ENCODE assay signal across 17 cellular contexts in the genomic region with DNA sequence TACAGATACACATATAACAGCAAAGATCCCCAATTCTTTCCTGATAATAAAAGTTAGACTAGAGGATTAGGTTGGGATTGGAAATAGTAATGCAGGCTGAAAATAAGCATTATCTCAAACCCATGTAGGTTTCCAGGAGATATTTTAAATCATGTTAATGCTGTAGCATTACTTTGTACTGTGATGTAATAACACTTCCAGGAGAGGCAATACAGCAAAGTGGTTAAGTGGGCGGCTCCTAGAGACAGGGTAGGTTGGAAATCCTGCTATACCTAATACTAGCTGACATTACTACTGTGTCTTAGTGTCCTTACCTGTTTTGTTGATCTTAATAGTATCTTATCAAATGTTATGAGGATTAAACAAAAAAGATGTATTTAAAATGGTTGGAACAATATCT. TPM values are rescaled to one million over a fixed set of nuclear protein-coding genes. Genes with fewer than 3 reads are reported as not detected.
DNase-seq lines count a peak whose midpoint lies in the region; ATAC-seq, FAIRE-seq and TF ChIP-seq lines count a peak whose summit lies in the region.
"Had no signal": no experiment of that assay in that cellular context is flagged by ENCODE, and none has a peak within 500 bp of the region (broad histone marks: within the 10 kb centered on the region; RNA-seq: fewer than 3 reads in every experiment).

No MANE protein-coding gene starts in this region.

- H3K4me3 Mint-ChIP-seq in activated naive CD8-positive, alpha-beta T cell treated with anti-CD3 and anti-CD28 coated beads for 36 hours: no peak overlapping the region
- H3K4me3 Mint-ChIP-seq in activated naive CD8-positive, alpha-beta T cell treated with anti-CD3 and anti-CD28 coated beads, Interleukin-2, amount 50 U/mL, for 24 hours: no peak overlapping the region

- no peak for TF ChIP-seq CTCF in keratinocyte (optimal IDR thresholded peaks at IDR 0.05 in 1 of 3, IDR thresholded peaks at IDR 0.05 in 1 of 3, conservative IDR thresholded peaks at IDR 0.05 in 1 of 3; ENCODE audit: extremely low read depth in 1 of 3, insufficient read depth in 2 of 3, low read length in 3 of 3)

- H2AFZ ChIP-seq in keratinocyte (ENCODE audit: control insufficient read depth, low read length): no peak overlapping the region

- H3K27me3 ChIP-seq in keratinocyte (ENCODE audit: control insufficient read depth, extremely low read depth, insufficient read depth, low read length): no peaks in the 10 kb centered on the region

- peaks cover 3 to 9% of the 10 kb centered on the region in 2 experiments for H3K36me3 ChIP-seq in keratinocyte (ENCODE audit: control insufficient read depth in 2 of 2, extremely low read depth in 1 of 2, insufficient read depth in 2 of 2, low read length in 2 of 2)

- H3K4me1 Mint-ChIP-seq in activated naive CD8-positive, alpha-beta T cell treated with anti-CD3 and anti-CD28 coated beads for 36 hours: peaks cover 33% of the 10 kb centered on the region
- H3K4me1 Mint-ChIP-seq in activated naive CD8-positive, alpha-beta T cell treated with anti-CD3 and anti-CD28 coated beads, Interleukin-2, amount 50 U/mL, for 24 hours: peaks cover 31% of the 10 kb centered on the region

- no peak for FAIRE-seq in keratinocyte (lab: Jason Lieb, UNC)
- FAIRE-seq: G401.6, HTR-8/SVneo had no signal

- peaks cover 65% of the 10 kb centered on the region for H3K36me3 Mint-ChIP-seq in activated naive CD8-positive, alpha-beta T cell treated with anti-CD3 and anti-CD28 coated beads for 36 hours
- peaks cover 86% of the 10 kb centered on the region for H3K36me3 Mint-ChIP-seq in activated naive CD8-positive, alpha-beta T cell treated with anti-CD3 and anti-CD28 coated beads, Interleukin-2, amount 50 U/mL, for 24 hours (ENCODE audit: low read depth)

- H3K4me3 ChIP-seq in keratinocyte (ENCODE audit: control insufficient read depth in 2 of 3, extremely low read depth in 1 of 3, insufficient read depth in 2 of 3, low read depth in 1 of 3, low read length in 3 of 3): no peak overlapping the region
- H3K4me3 ChIP-seq: HAP-1 had no signal

- H3K4me2 ChIP-seq in keratinocyte (ENCODE audit: control insufficient read depth, extremely low read depth, insufficient read depth, low read depth, low read length): no peak overlapping the region

- no peaks in the 10 kb centered on the region for H3K9me3 Mint-ChIP-seq in activated naive CD8-positive, alpha-beta T cell treated with anti-CD3 and anti-CD28 coated beads for 36 hours
- H3K9me3 Mint-ChIP-seq in activated naive CD8-positive, alpha-beta T cell treated with anti-CD3 and anti-CD28 coated beads, Interleukin-2, amount 50 U/mL, for 24 hours: no peaks in the 10 kb centered on the region

- H3K9me3 ChIP-seq in keratinocyte (ENCODE audit: control insufficient read depth, low read depth, low read length): no peaks in the 10 kb centered on the region
- H3K9me3 ChIP-seq: HAP-1 had no signal

- no peak for DNase-seq in activated naive CD8-positive, alpha-beta T cell treated with anti-CD3 and anti-CD28 coated beads for 36 hours
- DNase-seq in activated naive CD8-positive, alpha-beta T cell treated with anti-CD3 and anti-CD28 coated beads, Interleukin-2, amount 50 U/mL, for 24 hours: no peak
- peak; percentile 71 for DNase-seq in OCI-M1 (lab: John Stamatoyannopoulos, UW)
- no peak for DNase-seq in keratinocyte (ENCODE audit: low read depth, low spot score)
- no peak for DNase-seq in RPMI8226
- DNase-seq in NCI-H1417 (lab: John Stamatoyannopoulos, UW): no peak
- DNase-seq: C1 segment of cervical spinal cord, DMS79 treated with DMSO at 0.1 percent for 48 hours, NCI-H1048, NCI-H146, NCI-H2081, NCI-H524, SIG-M5 had no signal

- H3K9ac ChIP-seq in keratinocyte (ENCODE audit: control insufficient read depth, extremely low read depth, insufficient read depth, low read length): no peak overlapping the region

- H3K27me3 Mint-ChIP-seq in activated naive CD8-positive, alpha-beta T cell treated with anti-CD3 and anti-CD28 coated beads for 36 hours: no peaks in the 10 kb centered on the region
- no peaks in the 10 kb centered on the region for H3K27me3 Mint-ChIP-seq in activated naive CD8-positive, alpha-beta T cell treated with anti-CD3 and anti-CD28 coated beads, Interleukin-2, amount 50 U/mL, for 24 hours

- H3K79me2 ChIP-seq in keratinocyte (ENCODE audit: control insufficient read depth, insufficient read depth, low read length): peaks cover 47% of the 10 kb centered on the region

- dilution Hi-C loops in keratinocyte (cut with MboI; ENCODE audit: extremely low pct_ligation_motif_present, low sequenced_read_pairs): no loop called here

- H3K27ac Mint-ChIP-seq in activated naive CD8-positive, alpha-beta T cell treated with anti-CD3 and anti-CD28 coated beads for 36 hours: peak overlapping the region; percentile 14
- no peak overlapping the region for H3K27ac Mint-ChIP-seq in activated naive CD8-positive, alpha-beta T cell treated with anti-CD3 and anti-CD28 coated beads, Interleukin-2, amount 50 U/mL, for 24 hours

- no peaks in the 10 kb centered on the region for H3K9me1 ChIP-seq in keratinocyte (ENCODE audit: control insufficient read depth, extremely low read depth, insufficient read depth, low read length)

- ATAC-seq in activated naive CD8-positive, alpha-beta T cell treated with anti-CD3 and anti-CD28 coated beads, Interleukin-2, amount 50 U/mL, for 24 hours: no peak

- peak overlapping the region; percentile 26 for H3K27ac ChIP-seq in keratinocyte (ENCODE audit: control insufficient read depth, insufficient read depth, low read length)
- H3K27ac ChIP-seq: HL-60 had no signal

- no peaks in the 10 kb centered on the region for H4K20me1 ChIP-seq in keratinocyte (ENCODE audit: control insufficient read depth, extremely low read depth, insufficient read depth, low read length)

- H3K4me1 ChIP-seq in keratinocyte (ENCODE audit: control insufficient read depth, extremely low read depth, insufficient read depth, low read length): peaks cover 4% of the 10 kb centered on the region

RNA-seq across cellular contexts. Expression of a gene that starts 9.6 kb away (rescaled TPM):
- 100 to 1,000 TPM; 472 TPM for total RNA-seq in activated naive CD8-positive, alpha-beta T cell treated with anti-CD3 and anti-CD28 coated beads for 36 hours
- polyA plus RNA-seq in keratinocyte: 97.6 to 194 TPM (median 131 TPM) in 3 replicates
- 38.4 TPM for polyA plus RNA-seq in keratinocyte (2011; ENCODE audit: low read depth)
- 76.1 and 142 TPM in 2 replicates for polyA plus RNA-seq in keratinocyte (2011; cell fraction: cytosol; rRNA removed)
- polyA plus RNA-seq in keratinocyte (2011; cell fraction: nucleus; rRNA removed): 80.1 and 98.8 TPM in 2 replicates
- polyA plus RNA-seq in keratinocyte (2012; ENCODE audit: low replicate concordance): 60.4 and 120 TPM in 2 replicates
- 41.3 to 94.1 TPM (median 46.2 TPM) in 3 replicates for polyA minus RNA-seq in keratinocyte
- 28.6 TPM for polyA minus RNA-seq in keratinocyte (2011; cell fraction: cytosol; rRNA and poly(A)+ RNA removed)
- 18.7 and 31.0 TPM in 2 replicates for polyA minus RNA-seq in keratinocyte (2011; cell fraction: nucleus; rRNA and poly(A)+ RNA removed)

RNA-seq across cellular contexts. Expression of a gene that starts 10.3 kb away (rescaled TPM):
- total RNA-seq in activated naive CD8-positive, alpha-beta T cell treated with anti-CD3 and anti-CD28 coated beads for 36 hours: 10 to 100 TPM; 68.9 to 69.0 TPM
- polyA plus RNA-seq in keratinocyte: 13.5 to 24.9 TPM (median 15.7 TPM) in 3 replicates
- 5.9 TPM for polyA plus RNA-seq in keratinocyte (2011; ENCODE audit: low read depth)
- polyA plus RNA-seq in keratinocyte (2011; cell fraction: cytosol; rRNA removed): 7.0 and 14.1 TPM in 2 replicates
- polyA plus RNA-seq in keratinocyte (2011; cell fraction: nucleus; rRNA removed): 11.8 and 14.1 TPM in 2 replicates
- polyA plus RNA-seq in keratinocyte (2012; ENCODE audit: low replicate concordance): 11.3 and 19.0 TPM in 2 replicates
- polyA minus RNA-seq in keratinocyte: 4.2 to 17.1 TPM (median 6.2 TPM) in 3 replicates
- polyA minus RNA-seq in keratinocyte (2011; cell fraction: cytosol; rRNA and poly(A)+ RNA removed): 7.3 TPM
- 6.1 and 13.7 TPM in 2 replicates for polyA minus RNA-seq in keratinocyte (2011; cell fraction: nucleus; rRNA and poly(A)+ RNA removed)

RNA-seq across cellular contexts. Expression of a gene that starts 21.7 kb away (rescaled TPM):
- total RNA-seq in activated naive CD8-positive, alpha-beta T cell treated with anti-CD3 and anti-CD28 coated beads for 36 hours: 100 to 1,000 TPM; 209 to 211 TPM
- 83.6 to 195 TPM (median 126 TPM) in 3 replicates for polyA plus RNA-seq in keratinocyte
- 123 TPM for polyA plus RNA-seq in keratinocyte (2011; ENCODE audit: low read depth)
- polyA plus RNA-seq in keratinocyte (2011; cell fraction: cytosol; rRNA removed): 90.1 and 142 TPM in 2 replicates
- 78.3 and 91.3 TPM in 2 replicates for polyA plus RNA-seq in keratinocyte (2011; cell fraction: nucleus; rRNA removed)
- polyA plus RNA-seq in keratinocyte (2012; ENCODE audit: low replicate concordance): 81.7 and 135 TPM in 2 replicates
- polyA minus RNA-seq in keratinocyte: 36.7 to 314 TPM (median 119 TPM) in 3 replicates
- polyA minus RNA-seq in keratinocyte (2011; cell fraction: cytosol; rRNA and poly(A)+ RNA removed): 218 TPM
- polyA minus RNA-seq in keratinocyte (2011; cell fraction: nucleus; rRNA and poly(A)+ RNA removed): 36.8 and 68.7 TPM in 2 replicates

RNA-seq across cellular contexts. Expression of a gene that starts 58.4 kb away (rescaled TPM):
- 10 to 100 TPM in 1 of 2 experiments, 1 to 10 TPM in 1; 9.7 to 11.4 TPM for total RNA-seq in activated naive CD8-positive, alpha-beta T cell treated with anti-CD3 and anti-CD28 coated beads for 36 hours
- polyA plus RNA-seq in keratinocyte: 6.9 to 15.5 TPM (median 14.4 TPM) in 3 replicates
- 15.0 TPM for polyA plus RNA-seq in keratinocyte (2011; ENCODE audit: low read depth)
- polyA plus RNA-seq in keratinocyte (2011; cell fraction: cytosol; rRNA removed): 4.5 and 9.0 TPM in 2 replicates
- polyA plus RNA-seq in keratinocyte (2011; cell fraction: nucleus; rRNA removed): 19.7 and 21.3 TPM in 2 replicates
- polyA plus RNA-seq in keratinocyte (2012; ENCODE audit: low replicate concordance): 5.2 and 7.0 TPM in 2 replicates
- polyA minus RNA-seq in keratinocyte: 3.8 to 31.5 TPM (median 18.6 TPM) in 3 replicates
- 3.3 TPM for polyA minus RNA-seq in keratinocyte (2011; cell fraction: cytosol; rRNA and poly(A)+ RNA removed)
- polyA minus RNA-seq in keratinocyte (2011; cell fraction: nucleus; rRNA and poly(A)+ RNA removed): 11.4 and 27.0 TPM in 2 replicates

RNA-seq across cellular contexts. Expression of a gene that starts 59.9 kb away (rescaled TPM):
- total RNA-seq in activated naive CD8-positive, alpha-beta T cell treated with anti-CD3 and anti-CD28 coated beads for 36 hours: under 1 TPM; 0.45 to 0.46 TPM
- 0.26 to 0.47 TPM (median 0.39 TPM) in 3 replicates for polyA plus RNA-seq in keratinocyte
- polyA plus RNA-seq in keratinocyte (2011; ENCODE audit: low read depth): not detected
- 0.25 and 0.28 TPM in 2 replicates for polyA plus RNA-seq in keratinocyte (2011; cell fraction: cytosol; rRNA removed)
- 0.28 and 0.40 TPM in 2 replicates for polyA plus RNA-seq in keratinocyte (2011; cell fraction: nucleus; rRNA removed)
- 0.24 and 0.30 TPM in 2 replicates for polyA plus RNA-seq in keratinocyte (2012; ENCODE audit: low replicate concordance)
- polyA minus RNA-seq in keratinocyte: 0.36 TPM in 1 of 3 replicates, not detected in the others
- not detected for polyA minus RNA-seq in keratinocyte (2011; cell fraction: cytosol; rRNA and poly(A)+ RNA removed)
- polyA minus RNA-seq in keratinocyte (2011; cell fraction: nucleus; rRNA and poly(A)+ RNA removed): not detected in 2 replicates
